Comparison of ENCODE assay signal across 13 cellular contexts in the genomic region with DNA sequence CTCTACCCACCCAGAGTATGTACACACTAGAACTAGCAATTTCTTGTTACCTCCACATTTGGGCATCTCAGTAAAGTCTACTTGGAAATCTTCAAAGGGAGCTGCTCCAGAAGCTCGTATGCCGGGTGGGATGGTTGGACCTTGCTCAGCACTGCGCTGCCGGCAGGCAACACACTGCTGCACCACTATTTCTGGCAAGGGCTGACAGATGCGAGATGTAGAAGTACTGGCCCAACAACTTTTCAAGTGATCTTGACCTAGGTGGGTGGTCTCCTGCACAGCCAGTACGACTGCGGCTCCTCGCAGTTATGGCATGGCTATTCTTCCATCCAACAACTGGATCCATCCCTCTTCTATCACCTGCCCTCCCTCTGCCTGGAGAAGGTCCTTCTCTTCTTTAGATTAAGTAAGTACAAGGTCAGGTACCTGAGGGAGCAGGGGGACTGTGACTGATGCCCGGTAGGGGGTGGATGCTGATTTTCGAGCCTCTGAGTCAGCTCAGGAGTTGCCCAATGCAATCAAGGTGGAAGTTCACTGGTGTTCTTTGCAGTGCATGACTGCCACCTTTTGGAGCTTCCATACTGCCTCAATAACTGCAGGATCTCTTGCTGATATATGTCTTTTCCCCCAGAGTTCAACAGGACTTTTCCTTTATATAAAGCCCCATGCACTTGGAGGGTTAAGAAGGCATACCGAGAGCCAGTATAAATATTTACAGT.
DNase-seq lines count a peak whose midpoint lies in the region; ATAC-seq, FAIRE-seq and TF ChIP-seq lines count a peak whose summit lies in the region.
"Had no signal": no experiment of that assay in that cellular context is flagged by ENCODE, and none has a peak within 500 bp of the region (broad histone marks: within the 10 kb centered on the region; RNA-seq: fewer than 3 reads in every experiment).

No MANE protein-coding gene starts in this region.

- H3K9me3 Mint-ChIP-seq in type B pancreatic cell = peaks cover 10% of the 10 kb centered on the region
- H3K9me3 Mint-ChIP-seq: activated CD4-positive, alpha-beta memory T cell treated with anti-CD3 and anti-CD28 coated beads for 36 hours; stimulated activated effector memory CD8-positive, alpha-beta T cell treated with anti-CD3 and anti-CD28 coated beads, Interleukin-12 subunit alpha, Interleukin-12 subunit beta, amount 100 ng/mL, for 72 hours had no signal

- DNase-seq in cardiac muscle cell (ENCODE audit: low read depth in 1 of 2, low spot score in 1 of 2) (peak; percentile 24 to 76), Right ventricle myocardium inferior (ENCODE audit: missing footprints) (no peak), SHP77 (lab: John Stamatoyannopoulos, UW) (peak; percentile 28 to 34), fibroblast of the conjunctiva (ENCODE audit: low read depth) (peak; percentile 48), type B pancreatic cell (ENCODE audit: extremely low spot score, unreplicated experiment) (no peak), GM19239 (ENCODE audit: insufficient read length, low spot score) (no peak)
- DNase-seq: activated CD4-positive, alpha-beta memory T cell treated with anti-CD3 and anti-CD28 coated beads for 36 hours; DMS79; effector CD8-positive, alpha-beta T cell; NCI-H1694 treated with DMSO at 0.1 percent for 48 hours had no signal

- H3K4me3 Mint-ChIP-seq in type B pancreatic cell = no peak overlapping the region
- H3K4me3 Mint-ChIP-seq: activated CD4-positive, alpha-beta memory T cell treated with anti-CD3 and anti-CD28 coated beads for 36 hours; stimulated activated effector memory CD8-positive, alpha-beta T cell treated with anti-CD3 and anti-CD28 coated beads, Interleukin-12 subunit alpha, Interleukin-12 subunit beta, amount 100 ng/mL, for 72 hours had no signal

- no peak for FAIRE-seq in GM19239 (lab: Jason Lieb, UNC)

- no peak overlapping the region for H3K4me3 ChIP-seq in cardiac muscle cell

- peaks cover 15% of the 10 kb centered on the region for H3K27me3 Mint-ChIP-seq in type B pancreatic cell

- ATAC-seq in Right ventricle myocardium inferior = no peak
- no peak for ATAC-seq in GM19351 (IDR thresholded peaks at IDR 0.05; ENCODE audit: unreplicated experiment)
- no peak for ATAC-seq in HG03457 (IDR thresholded peaks at IDR 0.05; ENCODE audit: unreplicated experiment)
- ATAC-seq: stimulated activated effector memory CD8-positive, alpha-beta T cell treated with anti-CD3 and anti-CD28 coated beads, Interleukin-12 subunit alpha, Interleukin-12 subunit beta, amount 100 ng/mL, for 72 hours had no signal

- no peaks in the 10 kb centered on the region for H3K4me1 ChIP-seq in cardiac muscle cell (ENCODE audit: low read depth)

- TF ChIP-seq CTCF in cardiac muscle cell (IDR thresholded peaks at IDR 0.05; ENCODE audit: low read depth, low read length) = peak; percentile 54
- peak; percentile 26 for TF ChIP-seq CTCF in type B pancreatic cell (conservative IDR thresholded peaks at IDR 0.05)

- H3K36me3 Mint-ChIP-seq in type B pancreatic cell = no peaks in the 10 kb centered on the region
- H3K36me3 Mint-ChIP-seq: activated CD4-positive, alpha-beta memory T cell treated with anti-CD3 and anti-CD28 coated beads for 36 hours; stimulated activated effector memory CD8-positive, alpha-beta T cell treated with anti-CD3 and anti-CD28 coated beads, Interleukin-12 subunit alpha, Interleukin-12 subunit beta, amount 100 ng/mL, for 72 hours had no signal

- intact Hi-C loops in Right ventricle myocardium inferior (cut with DNase I) = no loop called here

- no peak overlapping the region for H3K27ac Mint-ChIP-seq in type B pancreatic cell
- H3K27ac Mint-ChIP-seq: activated CD4-positive, alpha-beta memory T cell treated with anti-CD3 and anti-CD28 coated beads for 36 hours; stimulated activated effector memory CD8-positive, alpha-beta T cell treated with anti-CD3 and anti-CD28 coated beads, Interleukin-12 subunit alpha, Interleukin-12 subunit beta, amount 100 ng/mL, for 72 hours had no signal

- no peaks in the 10 kb centered on the region for H3K27me3 ChIP-seq in cardiac muscle cell

- H3K36me3 ChIP-seq in cardiac muscle cell = no peaks in the 10 kb centered on the region

- H3K9me3 ChIP-seq in cardiac muscle cell (ENCODE audit: low read depth) = no peaks in the 10 kb centered on the region

- H3K27ac ChIP-seq in cardiac muscle cell = no peak overlapping the region

- H3K4me1 Mint-ChIP-seq in type B pancreatic cell (ENCODE audit: unreplicated experiment) = no peaks in the 10 kb centered on the region
- H3K4me1 Mint-ChIP-seq: stimulated activated effector memory CD8-positive, alpha-beta T cell treated with anti-CD3 and anti-CD28 coated beads, Interleukin-12 subunit alpha, Interleukin-12 subunit beta, amount 100 ng/mL, for 72 hours had no signal

Comparison
In these comparisons a context has a peak if more than half of its experiments do, and no peak if none do; other contexts are left out.
1. DNase-seq: peak in cardiac muscle cell (2 of 2), SHP77 (2 of 2) and fibroblast of the conjunctiva (single experiment); none in Right ventricle myocardium inferior (single experiment), type B pancreatic cell (single experiment) and GM19239 (single experiment).